In the genomic region with DNA sequence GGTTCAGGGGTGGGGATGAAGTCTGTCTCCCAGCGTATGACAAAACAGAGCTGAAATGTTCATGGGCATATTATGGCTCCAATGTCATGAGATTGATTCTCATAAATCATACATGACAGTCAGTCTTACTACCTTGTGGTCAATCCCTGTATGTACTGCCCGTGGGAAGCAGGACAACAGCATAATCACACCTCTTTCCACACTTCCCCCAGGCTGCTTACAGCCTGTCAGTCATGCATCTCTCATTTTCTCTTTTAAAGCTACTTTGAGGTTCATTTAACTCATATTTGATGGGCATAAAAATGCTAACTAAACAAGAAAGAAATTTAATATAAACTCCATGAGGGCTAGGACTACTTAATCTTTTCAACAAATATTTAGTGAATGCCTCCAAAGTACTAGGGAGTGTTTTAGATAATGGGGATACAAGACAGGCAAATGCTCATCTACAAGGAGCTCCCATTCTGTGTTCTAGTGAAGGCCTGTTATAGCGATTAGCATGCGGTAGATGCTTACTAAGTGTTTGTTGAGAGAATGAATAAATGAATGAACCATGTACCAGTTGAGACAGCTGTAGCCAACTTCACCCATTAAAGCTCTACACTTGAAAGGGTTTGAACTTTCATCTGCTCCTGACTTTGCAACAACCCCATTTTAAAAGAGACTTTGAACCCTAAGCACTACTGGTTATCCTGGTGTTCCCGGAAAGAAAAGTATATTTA, we compare ENCODE assay signal across 17 cellular contexts.
DNase-seq lines count a peak whose midpoint lies in the region; ATAC-seq and TF ChIP-seq lines count a peak whose summit lies in the region.
"Had no signal": no experiment of that assay in that cellular context is flagged by ENCODE, and none has a peak within 500 bp of the region (broad histone marks: within the 10 kb centered on the region; RNA-seq: fewer than 3 reads in every experiment).

No MANE protein-coding gene starts in this region.

- POLR2A ChIA-PET in WTC11 (lab: Charles Lee) = no interaction called here

- ATAC-seq in left colon (peak; percentile 77), psoas muscle (peak in 1 of 4 donors; percentile 29), GM21423 (IDR thresholded peaks at IDR 0.05; ENCODE audit: unreplicated experiment) (no peak), WTC11 (no peak), GM18873 (IDR thresholded peaks at IDR 0.05; ENCODE audit: low FRiP score, unreplicated experiment) (no peak)

- peak; percentile 11 for DNase-seq in ELR (ENCODE audit: low read depth)
- DNase-seq in SW480 (ENCODE audit: low spot score) = peak; percentile 50
- no peak for DNase-seq in left colon
- DNase-seq in psoas muscle = no peak
- no peak for DNase-seq in posterior vena cava (ENCODE audit: low spot score)
- DNase-seq in WTC11 (ENCODE audit: low spot score) = no peak
- DNase-seq: CD8-positive, alpha-beta memory T cell; DMS 273 treated with DMSO at 0.1 percent for 48 hours; GOT3; NCI-H1092; NCI-H146; NCI-H2081; NCI-H510A treated with DMSO at 0.1 percent for 48 hours; NCI-H82 had no signal

- H3K27me3 ChIP-seq in psoas muscle (ENCODE audit: insufficient read depth in 3 of 3, low read length in 2 of 3) = no peaks in the 10 kb centered on the region
- H3K27me3 ChIP-seq: BLaER1 treated with 17β-estradiol and CSF1 and Interleukin-3, amounts not matched to agents 10 nM and 100 nM had no signal

- H3K4me3 Mint-ChIP-seq in WTC11 = no peak overlapping the region
- H3K4me3 Mint-ChIP-seq: CD8-positive, alpha-beta memory T cell had no signal

- no peak overlapping the region for H3K27ac Mint-ChIP-seq in WTC11

- H3K9me3 Mint-ChIP-seq in WTC11 = peaks cover 2% of the 10 kb centered on the region; the same call in 1 of the 2 replicates
- H3K9me3 Mint-ChIP-seq: CD8-positive, alpha-beta memory T cell had no signal

- H3K9me3 ChIP-seq in psoas muscle = no peaks in the 10 kb centered on the region
- H3K9me3 ChIP-seq: BLaER1 treated with 17β-estradiol and CSF1 and Interleukin-3, amounts not matched to agents 10 nM and 100 nM had no signal

- no peak overlapping the region for H3K4me3 ChIP-seq in psoas muscle
- H3K4me3 ChIP-seq: BLaER1 treated with 17β-estradiol and CSF1 and Interleukin-3, amounts not matched to agents 10 nM and 100 nM had no signal

- peaks cover 0 to 19% of the 10 kb centered on the region in 2 donors for H3K36me3 ChIP-seq in psoas muscle (ENCODE audit: insufficient read depth in 1 of 2, low read depth in 1 of 2)
- H3K36me3 ChIP-seq: BLaER1 treated with 17β-estradiol and CSF1 and Interleukin-3, amounts not matched to agents 10 nM and 100 nM had no signal

- 78 to 88% (median 85%) methylated on average over 5 of the region's 5 CpGs for WGBS in psoas muscle, 3 donors

- CTCF ChIA-PET in WTC11 (lab: Charles Lee) = interaction anchor here (2.6 to 7.5 kb wide), 3 partner anchors 10 to 224 kb away, joined by 6 to 61 read pairs (median 8); a partner anchor contains a TSS

- H3K27ac ChIP-seq in psoas muscle = peak overlapping the region; percentile 83
- H3K27ac ChIP-seq: BLaER1 treated with 17β-estradiol and CSF1 and Interleukin-3, amounts not matched to agents 10 nM and 100 nM had no signal

- H3K4me1 ChIP-seq in psoas muscle = peaks cover 47% of the 10 kb centered on the region

- H3K4me1 Mint-ChIP-seq in WTC11 = peaks cover 29% of the 10 kb centered on the region

- H3K27me3 Mint-ChIP-seq in WTC11 (ENCODE audit: low read depth) = peaks cover 16% of the 10 kb centered on the region

- TF ChIP-seq CTCF in psoas muscle (IDR thresholded peaks at IDR 0.05) = no peak
- TF ChIP-seq CTCF in WTC11 (IDR thresholded peaks at IDR 0.05) = no peak

- intact Hi-C loops in left colon (cut with DNase I, micrococcal nuclease) (no loop called here), psoas muscle (cut with DNase I) (loop anchor here (5.0 to 10.0 kb wide), 5 partner anchors 37 to 535 kb away; a partner anchor contains a TSS), posterior vena cava (cut with DNase I) (no loop called here)

- no peaks in the 10 kb centered on the region for H3K36me3 Mint-ChIP-seq in WTC11
- H3K36me3 Mint-ChIP-seq: CD8-positive, alpha-beta memory T cell had no signal

TF ChIP-seq in WTC11, 78 proteins besides CTCF, POLR2A, EP300 and RAD21 (continues in another document):
- TF ChIP-seq SMAD3 (CRISPR knock-in tag; IDR thresholded peaks at IDR 0.05; ENCODE audit: borderline replicate concordance) (no peak), JUN (CRISPR knock-in tag; IDR thresholded peaks at IDR 0.05) (no peak), KAT7 (CRISPR knock-in tag; IDR thresholded peaks at IDR 0.05; ENCODE audit: borderline replicate concordance) (no peak), IRF2 (CRISPR knock-in tag; IDR thresholded peaks at IDR 0.05; ENCODE audit: borderline replicate concordance, low read depth) (no peak), CREM (CRISPR knock-in tag; IDR thresholded peaks at IDR 0.05) (no peak), ZNF396 (CRISPR knock-in tag; IDR thresholded peaks at IDR 0.05; ENCODE audit: borderline replicate concordance) (no peak), ZNF263 (CRISPR knock-in tag; IDR thresholded peaks at IDR 0.05; ENCODE audit: low read depth) (no peak), ZBTB21 (CRISPR knock-in tag; IDR thresholded peaks at IDR 0.05; ENCODE audit: borderline replicate concordance) (no peak), ZNF138 (CRISPR knock-in tag; conservative IDR thresholded peaks at IDR 0.05) (no peak), GTF2I (CRISPR knock-in tag; conservative IDR thresholded peaks at IDR 0.05) (no peak), GRHL2 (CRISPR knock-in tag; IDR thresholded peaks at IDR 0.05; ENCODE audit: insufficient replicate concordance, severe bottlenecking) (no peak)
- TF ChIP-seq, protein P1, sequence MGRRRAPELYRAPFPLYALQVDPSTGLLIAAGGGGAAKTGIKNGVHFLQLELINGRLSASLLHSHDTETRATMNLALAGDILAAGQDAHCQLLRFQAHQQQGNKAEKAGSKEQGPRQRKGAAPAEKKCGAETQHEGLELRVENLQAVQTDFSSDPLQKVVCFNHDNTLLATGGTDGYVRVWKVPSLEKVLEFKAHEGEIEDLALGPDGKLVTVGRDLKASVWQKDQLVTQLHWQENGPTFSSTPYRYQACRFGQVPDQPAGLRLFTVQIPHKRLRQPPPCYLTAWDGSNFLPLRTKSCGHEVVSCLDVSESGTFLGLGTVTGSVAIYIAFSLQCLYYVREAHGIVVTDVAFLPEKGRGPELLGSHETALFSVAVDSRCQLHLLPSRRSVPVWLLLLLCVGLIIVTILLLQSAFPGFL (CRISPR knock-in tag; IDR thresholded peaks at IDR 0.05; ENCODE audit: borderline replicate concordance) = no peak
- TF ChIP-seq, protein P2, sequence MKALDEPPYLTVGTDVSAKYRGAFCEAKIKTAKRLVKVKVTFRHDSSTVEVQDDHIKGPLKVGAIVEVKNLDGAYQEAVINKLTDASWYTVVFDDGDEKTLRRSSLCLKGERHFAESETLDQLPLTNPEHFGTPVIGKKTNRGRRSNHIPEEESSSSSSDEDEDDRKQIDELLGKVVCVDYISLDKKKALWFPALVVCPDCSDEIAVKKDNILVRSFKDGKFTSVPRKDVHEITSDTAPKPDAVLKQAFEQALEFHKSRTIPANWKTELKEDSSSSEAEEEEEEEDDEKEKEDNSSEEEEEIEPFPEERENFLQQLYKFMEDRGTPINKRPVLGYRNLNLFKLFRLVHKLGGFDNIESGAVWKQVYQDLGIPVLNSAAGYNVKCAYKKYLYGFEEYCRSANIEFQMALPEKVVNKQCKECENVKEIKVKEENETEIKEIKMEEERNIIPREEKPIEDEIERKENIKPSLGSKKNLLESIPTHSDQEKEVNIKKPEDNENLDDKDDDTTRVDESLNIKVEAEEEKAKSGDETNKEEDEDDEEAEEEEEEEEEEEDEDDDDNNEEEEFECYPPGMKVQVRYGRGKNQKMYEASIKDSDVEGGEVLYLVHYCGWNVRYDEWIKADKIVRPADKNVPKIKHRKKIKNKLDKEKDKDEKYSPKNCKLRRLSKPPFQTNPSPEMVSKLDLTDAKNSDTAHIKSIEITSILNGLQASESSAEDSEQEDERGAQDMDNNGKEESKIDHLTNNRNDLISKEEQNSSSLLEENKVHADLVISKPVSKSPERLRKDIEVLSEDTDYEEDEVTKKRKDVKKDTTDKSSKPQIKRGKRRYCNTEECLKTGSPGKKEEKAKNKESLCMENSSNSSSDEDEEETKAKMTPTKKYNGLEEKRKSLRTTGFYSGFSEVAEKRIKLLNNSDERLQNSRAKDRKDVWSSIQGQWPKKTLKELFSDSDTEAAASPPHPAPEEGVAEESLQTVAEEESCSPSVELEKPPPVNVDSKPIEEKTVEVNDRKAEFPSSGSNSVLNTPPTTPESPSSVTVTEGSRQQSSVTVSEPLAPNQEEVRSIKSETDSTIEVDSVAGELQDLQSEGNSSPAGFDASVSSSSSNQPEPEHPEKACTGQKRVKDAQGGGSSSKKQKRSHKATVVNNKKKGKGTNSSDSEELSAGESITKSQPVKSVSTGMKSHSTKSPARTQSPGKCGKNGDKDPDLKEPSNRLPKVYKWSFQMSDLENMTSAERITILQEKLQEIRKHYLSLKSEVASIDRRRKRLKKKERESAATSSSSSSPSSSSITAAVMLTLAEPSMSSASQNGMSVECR (CRISPR knock-in tag; IDR thresholded peaks at IDR 0.05; ENCODE audit: borderline replicate concordance) = no peak
- TF ChIP-seq, protein P3, sequence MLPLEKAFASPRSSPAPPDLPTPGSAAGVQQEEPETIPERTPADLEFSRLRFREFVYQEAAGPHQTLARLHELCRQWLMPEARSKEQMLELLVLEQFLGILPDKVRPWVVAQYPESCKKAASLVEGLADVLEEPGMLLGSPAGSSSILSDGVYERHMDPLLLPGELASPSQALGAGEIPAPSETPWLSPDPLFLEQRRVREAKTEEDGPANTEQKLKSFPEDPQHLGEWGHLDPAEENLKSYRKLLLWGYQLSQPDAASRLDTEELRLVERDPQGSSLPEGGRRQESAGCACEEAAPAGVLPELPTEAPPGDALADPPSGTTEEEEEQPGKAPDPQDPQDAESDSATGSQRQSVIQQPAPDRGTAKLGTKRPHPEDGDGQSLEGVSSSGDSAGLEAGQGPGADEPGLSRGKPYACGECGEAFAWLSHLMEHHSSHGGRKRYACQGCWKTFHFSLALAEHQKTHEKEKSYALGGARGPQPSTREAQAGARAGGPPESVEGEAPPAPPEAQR (CRISPR knock-in tag; IDR thresholded peaks at IDR 0.05) = no peak
- TF ChIP-seq, protein P4, sequence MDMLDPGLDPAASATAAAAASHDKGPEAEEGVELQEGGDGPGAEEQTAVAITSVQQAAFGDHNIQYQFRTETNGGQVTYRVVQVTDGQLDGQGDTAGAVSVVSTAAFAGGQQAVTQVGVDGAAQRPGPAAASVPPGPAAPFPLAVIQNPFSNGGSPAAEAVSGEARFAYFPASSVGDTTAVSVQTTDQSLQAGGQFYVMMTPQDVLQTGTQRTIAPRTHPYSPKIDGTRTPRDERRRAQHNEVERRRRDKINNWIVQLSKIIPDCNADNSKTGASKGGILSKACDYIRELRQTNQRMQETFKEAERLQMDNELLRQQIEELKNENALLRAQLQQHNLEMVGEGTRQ (CRISPR knock-in tag; IDR thresholded peaks at IDR 0.05) = no peak

Comparison
In these comparisons a context has a peak if more than half of its experiments do, and no peak if none do; other contexts are left out.
1. DNase-seq: peak in ELR (single experiment) and SW480 (single experiment); none in left colon (0 of 2), psoas muscle (0 of 2), posterior vena cava (single experiment) and WTC11 (single experiment).
2. intact Hi-C loops: an anchor here in psoas muscle (5.0 to 10.0 kb wide); none called in left colon and posterior vena cava.